8 cellular contexts compared by ENCODE assay signal in genomic region chr15:74955796-74956647, GRCh38. TPM values are rescaled to one million over a fixed set of nuclear protein-coding genes. Genes with fewer than 3 reads are reported as not detected.
DNase-seq lines count a peak whose midpoint lies in the region; ATAC-seq and TF ChIP-seq lines count a peak whose summit lies in the region.

No MANE protein-coding gene starts in this region.

- intact Hi-C loops in CD4-positive, alpha-beta T cell (cut with DNase I, micrococcal nuclease), result loop anchor here (2.0 to 10.0 kb wide), 4 partner anchors 15 to 581 kb away; partner anchors contain the start of gene SCAMP5 (in 1 of the 2)
- intact Hi-C loops in activated CD4-positive, alpha-beta T cell treated with anti-CD3 and anti-CD28 coated beads, Interleukin-2, amount 10 ng/mL, durations not matched to agents 24 days and 14 days (cut with micrococcal nuclease), result loop anchor here (1.0 to 5.0 kb wide), 6 partner anchors 17 to 579 kb away; partner anchors contain the start of genes C15orf39, COX5A, FAM219B and PPCDC
- intact Hi-C loops in lower lobe of right lung (cut with DNase I), result no loop called here

- peak; percentile 38 to 73 (median 53) for DNase-seq in CD4-positive, alpha-beta T cell
- peak; percentile 37 to 51 for DNase-seq in Kasumi-1 (lab: John Stamatoyannopoulos, UW)
- peak; percentile 91 for DNase-seq in activated CD4-positive, alpha-beta T cell treated with anti-CD3 and anti-CD28 coated beads, Interleukin-2, amount 10 ng/mL, durations not matched to agents 24 days and 14 days
- peak; percentile 63 to 87 for DNase-seq in dermis microvascular lymphatic vessel endothelial cell (ENCODE audit: low read depth in 2 of 2)
- peak; percentile 91 for DNase-seq in lower lobe of right lung
- peak; percentile 44 to 61 (median 58) for DNase-seq in stimulated activated CD4-positive, alpha-beta T cell treated with anti-CD3 and anti-CD28 coated beads, TNF-alpha, amount 100 ng/mL, for 48 hours (ENCODE audit: low read depth in 3 of 3)
- DNase-seq in GF-D8 (lab: John Stamatoyannopoulos, UW), result no peak

- peak; percentile 68 for ATAC-seq in CD4-positive, alpha-beta T cell (ENCODE audit: poor library complexity)
- peak; percentile 43 for ATAC-seq in GM21381 (IDR thresholded peaks at IDR 0.05; ENCODE audit: unreplicated experiment)
- peak; percentile 85 for ATAC-seq in lower lobe of right lung

- POLR2A ChIA-PET in CD4-positive, alpha-beta T cell (lab: Charles Lee), result interaction anchor here (0.8 to 2.8 kb wide), 15 partner anchors 15 to 498 kb away, joined by 3 to 11 read pairs (median 4); partner anchors contain the start of genes C15orf39, CLK3, COX5A and FAM219B

- peak; percentile 50 for TF ChIP-seq CTCF in CD4-positive, alpha-beta T cell (IDR thresholded peaks at IDR 0.05)
- TF ChIP-seq CTCF in lower lobe of right lung (IDR thresholded peaks at IDR 0.05), result peak; percentile 58

- no peaks in the 10 kb centered on the region for H3K36me3 Mint-ChIP-seq in CD4-positive, alpha-beta T cell (ENCODE audit: low read depth)
- H3K36me3 Mint-ChIP-seq in activated CD4-positive, alpha-beta T cell treated with anti-CD3 and anti-CD28 coated beads, Interleukin-2, amount 10 ng/mL, durations not matched to agents 24 days and 14 days (ENCODE audit: low read depth), result peaks cover 3% of the 10 kb centered on the region

- H3K9me3 ChIP-seq in CD4-positive, alpha-beta T cell (ENCODE audit: control insufficient read depth, low read length), result no peaks in the 10 kb centered on the region
- no peaks in the 10 kb centered on the region for H3K9me3 ChIP-seq in lower lobe of right lung

- H3K27me3 ChIP-seq in CD4-positive, alpha-beta T cell (ENCODE audit: control insufficient read depth, insufficient read depth, low read length), result peaks cover 37% of the 10 kb centered on the region
- no peaks in the 10 kb centered on the region for H3K27me3 ChIP-seq in lower lobe of right lung (ENCODE audit: low read depth)

- H3K36me3 ChIP-seq in lower lobe of right lung, result no peaks in the 10 kb centered on the region

- no peak overlapping the region for H3K4me3 Mint-ChIP-seq in CD4-positive, alpha-beta T cell
- peak overlapping the region; percentile 74 for H3K4me3 Mint-ChIP-seq in activated CD4-positive, alpha-beta T cell treated with anti-CD3 and anti-CD28 coated beads, Interleukin-2, amount 10 ng/mL, durations not matched to agents 24 days and 14 days

- peak overlapping the region; percentile 78 for H3K4me3 ChIP-seq in lower lobe of right lung

- CTCF ChIA-PET in CD4-positive, alpha-beta T cell (lab: Charles Lee), result interaction anchor here (0.8 to 1.4 kb wide), 3 partner anchors 32 to 582 kb away, joined by 3 read pairs; partner anchors contain the start of gene C15orf39

- no peak overlapping the region for H3K27ac ChIP-seq in CD4-positive, alpha-beta T cell (ENCODE audit: low read depth, low read length)
- peak overlapping the region; percentile 88 for H3K27ac ChIP-seq in lower lobe of right lung

- H3K27me3 Mint-ChIP-seq in CD4-positive, alpha-beta T cell, result peaks cover 29% of the 10 kb centered on the region
- peaks cover 29% of the 10 kb centered on the region for H3K27me3 Mint-ChIP-seq in activated CD4-positive, alpha-beta T cell treated with anti-CD3 and anti-CD28 coated beads, Interleukin-2, amount 10 ng/mL, durations not matched to agents 24 days and 14 days

- H3K9me3 Mint-ChIP-seq in CD4-positive, alpha-beta T cell, result no peaks in the 10 kb centered on the region
- no peaks in the 10 kb centered on the region for H3K9me3 Mint-ChIP-seq in activated CD4-positive, alpha-beta T cell treated with anti-CD3 and anti-CD28 coated beads, Interleukin-2, amount 10 ng/mL, durations not matched to agents 24 days and 14 days

- peaks cover 43% of the 10 kb centered on the region for H3K4me1 ChIP-seq in lower lobe of right lung

- no peak overlapping the region for H3K27ac Mint-ChIP-seq in CD4-positive, alpha-beta T cell
- H3K27ac Mint-ChIP-seq in activated CD4-positive, alpha-beta T cell treated with anti-CD3 and anti-CD28 coated beads, Interleukin-2, amount 10 ng/mL, durations not matched to agents 24 days and 14 days, result no peak overlapping the region

- H3K4me1 Mint-ChIP-seq in CD4-positive, alpha-beta T cell (ENCODE audit: low read depth), result peaks cover 21% of the 10 kb centered on the region
- H3K4me1 Mint-ChIP-seq in activated CD4-positive, alpha-beta T cell treated with anti-CD3 and anti-CD28 coated beads, Interleukin-2, amount 10 ng/mL, durations not matched to agents 24 days and 14 days, result peaks cover 28% of the 10 kb centered on the region

RNA-seq across cellular contexts. Expression of gene RPP25, which starts 0.6 kb away (rescaled TPM):
- under 1 TPM; 0.14 to 0.45 TPM for total RNA-seq in CD4-positive, alpha-beta T cell
- 13.1 and 13.9 TPM in 2 replicates for total RNA-seq in activated CD4-positive, alpha-beta T cell treated with anti-CD3 and anti-CD28 coated beads, Interleukin-2, amount 10 ng/mL, durations not matched to agents 24 days and 14 days
- total RNA-seq in dermis microvascular lymphatic vessel endothelial cell (20.0 and 45.1 TPM in 2 replicates), lower lobe of right lung (17.0 TPM)

RNA-seq across cellular contexts. Expression of gene COX5A, which starts 18.1 kb away (rescaled TPM):
- 10 to 100 TPM; 40.7 to 44.2 TPM for total RNA-seq in CD4-positive, alpha-beta T cell
- total RNA-seq in activated CD4-positive, alpha-beta T cell treated with anti-CD3 and anti-CD28 coated beads, Interleukin-2, amount 10 ng/mL, durations not matched to agents 24 days and 14 days, result 314 and 317 TPM in 2 replicates
- total RNA-seq in dermis microvascular lymphatic vessel endothelial cell (57.8 and 82.1 TPM in 2 replicates), lower lobe of right lung (134 TPM)

RNA-seq across cellular contexts. Expression of gene SCAMP5, which starts 39.3 kb away (rescaled TPM):
- 1 to 10 TPM; 5.7 to 6.4 TPM for total RNA-seq in CD4-positive, alpha-beta T cell
- total RNA-seq in activated CD4-positive, alpha-beta T cell treated with anti-CD3 and anti-CD28 coated beads, Interleukin-2, amount 10 ng/mL, durations not matched to agents 24 days and 14 days, result 0.92 and 1.3 TPM in 2 replicates
- total RNA-seq in dermis microvascular lymphatic vessel endothelial cell, result 13.1 and 18.1 TPM in 2 replicates
- total RNA-seq in lower lobe of right lung, result 1.9 TPM

RNA-seq across cellular contexts. Expression of gene FAM219B, which starts 49.4 kb away (rescaled TPM):
- 10 to 100 TPM; 21.5 to 26.8 TPM for total RNA-seq in CD4-positive, alpha-beta T cell
- 68.0 and 82.0 TPM in 2 replicates for total RNA-seq in activated CD4-positive, alpha-beta T cell treated with anti-CD3 and anti-CD28 coated beads, Interleukin-2, amount 10 ng/mL, durations not matched to agents 24 days and 14 days
- total RNA-seq in dermis microvascular lymphatic vessel endothelial cell, result 29.8 and 48.0 TPM in 2 replicates
- total RNA-seq in lower lobe of right lung, result 92.2 TPM
